1 cellular context compared by ENCODE assay signal in genomic region chr16:4846901-4847773, GRCh38.
A peak's percentile ranks its signal among the peaks of the same experiment; 100 is the strongest.
TF ChIP-seq lines count a peak whose summit lies in the region.

Gene GLYR1, minus strand, starts transcription at chr16:4847288. Its CDS starts 23 bp downstream, at chr16:4847265.
Gene UBN1, plus strand, starts transcription at chr16:4847481. Its CDS starts 5,437 bp downstream, at chr16:4852918.

TF ChIP-seq in K562, 482 proteins besides CTCF, POLR2A, EP300 and RAD21 (continued from another document and continues in another):
- TF ChIP-seq, protein P1, sequence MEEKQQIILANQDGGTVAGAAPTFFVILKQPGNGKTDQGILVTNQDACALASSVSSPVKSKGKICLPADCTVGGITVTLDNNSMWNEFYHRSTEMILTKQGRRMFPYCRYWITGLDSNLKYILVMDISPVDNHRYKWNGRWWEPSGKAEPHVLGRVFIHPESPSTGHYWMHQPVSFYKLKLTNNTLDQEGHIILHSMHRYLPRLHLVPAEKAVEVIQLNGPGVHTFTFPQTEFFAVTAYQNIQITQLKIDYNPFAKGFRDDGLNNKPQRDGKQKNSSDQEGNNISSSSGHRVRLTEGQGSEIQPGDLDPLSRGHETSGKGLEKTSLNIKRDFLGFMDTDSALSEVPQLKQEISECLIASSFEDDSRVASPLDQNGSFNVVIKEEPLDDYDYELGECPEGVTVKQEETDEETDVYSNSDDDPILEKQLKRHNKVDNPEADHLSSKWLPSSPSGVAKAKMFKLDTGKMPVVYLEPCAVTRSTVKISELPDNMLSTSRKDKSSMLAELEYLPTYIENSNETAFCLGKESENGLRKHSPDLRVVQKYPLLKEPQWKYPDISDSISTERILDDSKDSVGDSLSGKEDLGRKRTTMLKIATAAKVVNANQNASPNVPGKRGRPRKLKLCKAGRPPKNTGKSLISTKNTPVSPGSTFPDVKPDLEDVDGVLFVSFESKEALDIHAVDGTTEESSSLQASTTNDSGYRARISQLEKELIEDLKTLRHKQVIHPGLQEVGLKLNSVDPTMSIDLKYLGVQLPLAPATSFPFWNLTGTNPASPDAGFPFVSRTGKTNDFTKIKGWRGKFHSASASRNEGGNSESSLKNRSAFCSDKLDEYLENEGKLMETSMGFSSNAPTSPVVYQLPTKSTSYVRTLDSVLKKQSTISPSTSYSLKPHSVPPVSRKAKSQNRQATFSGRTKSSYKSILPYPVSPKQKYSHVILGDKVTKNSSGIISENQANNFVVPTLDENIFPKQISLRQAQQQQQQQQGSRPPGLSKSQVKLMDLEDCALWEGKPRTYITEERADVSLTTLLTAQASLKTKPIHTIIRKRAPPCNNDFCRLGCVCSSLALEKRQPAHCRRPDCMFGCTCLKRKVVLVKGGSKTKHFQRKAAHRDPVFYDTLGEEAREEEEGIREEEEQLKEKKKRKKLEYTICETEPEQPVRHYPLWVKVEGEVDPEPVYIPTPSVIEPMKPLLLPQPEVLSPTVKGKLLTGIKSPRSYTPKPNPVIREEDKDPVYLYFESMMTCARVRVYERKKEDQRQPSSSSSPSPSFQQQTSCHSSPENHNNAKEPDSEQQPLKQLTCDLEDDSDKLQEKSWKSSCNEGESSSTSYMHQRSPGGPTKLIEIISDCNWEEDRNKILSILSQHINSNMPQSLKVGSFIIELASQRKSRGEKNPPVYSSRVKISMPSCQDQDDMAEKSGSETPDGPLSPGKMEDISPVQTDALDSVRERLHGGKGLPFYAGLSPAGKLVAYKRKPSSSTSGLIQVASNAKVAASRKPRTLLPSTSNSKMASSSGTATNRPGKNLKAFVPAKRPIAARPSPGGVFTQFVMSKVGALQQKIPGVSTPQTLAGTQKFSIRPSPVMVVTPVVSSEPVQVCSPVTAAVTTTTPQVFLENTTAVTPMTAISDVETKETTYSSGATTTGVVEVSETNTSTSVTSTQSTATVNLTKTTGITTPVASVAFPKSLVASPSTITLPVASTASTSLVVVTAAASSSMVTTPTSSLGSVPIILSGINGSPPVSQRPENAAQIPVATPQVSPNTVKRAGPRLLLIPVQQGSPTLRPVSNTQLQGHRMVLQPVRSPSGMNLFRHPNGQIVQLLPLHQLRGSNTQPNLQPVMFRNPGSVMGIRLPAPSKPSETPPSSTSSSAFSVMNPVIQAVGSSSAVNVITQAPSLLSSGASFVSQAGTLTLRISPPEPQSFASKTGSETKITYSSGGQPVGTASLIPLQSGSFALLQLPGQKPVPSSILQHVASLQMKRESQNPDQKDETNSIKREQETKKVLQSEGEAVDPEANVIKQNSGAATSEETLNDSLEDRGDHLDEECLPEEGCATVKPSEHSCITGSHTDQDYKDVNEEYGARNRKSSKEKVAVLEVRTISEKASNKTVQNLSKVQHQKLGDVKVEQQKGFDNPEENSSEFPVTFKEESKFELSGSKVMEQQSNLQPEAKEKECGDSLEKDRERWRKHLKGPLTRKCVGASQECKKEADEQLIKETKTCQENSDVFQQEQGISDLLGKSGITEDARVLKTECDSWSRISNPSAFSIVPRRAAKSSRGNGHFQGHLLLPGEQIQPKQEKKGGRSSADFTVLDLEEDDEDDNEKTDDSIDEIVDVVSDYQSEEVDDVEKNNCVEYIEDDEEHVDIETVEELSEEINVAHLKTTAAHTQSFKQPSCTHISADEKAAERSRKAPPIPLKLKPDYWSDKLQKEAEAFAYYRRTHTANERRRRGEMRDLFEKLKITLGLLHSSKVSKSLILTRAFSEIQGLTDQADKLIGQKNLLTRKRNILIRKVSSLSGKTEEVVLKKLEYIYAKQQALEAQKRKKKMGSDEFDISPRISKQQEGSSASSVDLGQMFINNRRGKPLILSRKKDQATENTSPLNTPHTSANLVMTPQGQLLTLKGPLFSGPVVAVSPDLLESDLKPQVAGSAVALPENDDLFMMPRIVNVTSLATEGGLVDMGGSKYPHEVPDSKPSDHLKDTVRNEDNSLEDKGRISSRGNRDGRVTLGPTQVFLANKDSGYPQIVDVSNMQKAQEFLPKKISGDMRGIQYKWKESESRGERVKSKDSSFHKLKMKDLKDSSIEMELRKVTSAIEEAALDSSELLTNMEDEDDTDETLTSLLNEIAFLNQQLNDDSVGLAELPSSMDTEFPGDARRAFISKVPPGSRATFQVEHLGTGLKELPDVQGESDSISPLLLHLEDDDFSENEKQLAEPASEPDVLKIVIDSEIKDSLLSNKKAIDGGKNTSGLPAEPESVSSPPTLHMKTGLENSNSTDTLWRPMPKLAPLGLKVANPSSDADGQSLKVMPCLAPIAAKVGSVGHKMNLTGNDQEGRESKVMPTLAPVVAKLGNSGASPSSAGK (IDR thresholded peaks at IDR 0.05): 0 out of 2 replicates have a peak, but pooled peaks have one; percentile 13
- TF ChIP-seq ZSCAN29 (IDR thresholded peaks at IDR 0.05) (no peak), FOXJ3 (CRISPR knock-in tag; IDR thresholded peaks at IDR 0.05) (no peak), ZNF644 (tag; IDR thresholded peaks at IDR 0.05; ENCODE audit: low read depth) (no peak), ZNF24 (IDR thresholded peaks at IDR 0.05) (no peak), FOXA3 (CRISPR knock-in tag; conservative IDR thresholded peaks at IDR 0.05 in 1 of 2, IDR thresholded peaks at IDR 0.05 in 1 of 2) (no peak), NONO (IDR thresholded peaks at IDR 0.05; ENCODE audit: low read depth in 2 of 2, low read length in 1 of 2) (peak; percentile 56 to 70; a peak in 3 of 4 replicates), CEBPZ (IDR thresholded peaks at IDR 0.05; ENCODE audit: borderline replicate concordance, low read depth, low read length) (no peak), MEIS2 (IDR thresholded peaks at IDR 0.05; ENCODE audit: partially characterized antibody) (peak; percentile 55), PHTF2 (CRISPR knock-in tag; IDR thresholded peaks at IDR 0.05) (no peak), BMI1 (IDR thresholded peaks at IDR 0.05; ENCODE audit: low read length) (no peak), RBM34 (IDR thresholded peaks at IDR 0.05; ENCODE audit: borderline replicate concordance, insufficient read depth, low read length) (0 out of 2 replicates have a peak, but pooled peaks have one; percentile 28), NCOA4 (IDR thresholded peaks at IDR 0.05; ENCODE audit: partially characterized antibody) (no peak), ZNF445 (CRISPR knock-in tag; IDR thresholded peaks at IDR 0.05; ENCODE audit: low read depth) (no peak), NR4A1 (CRISPR knock-in tag; IDR thresholded peaks at IDR 0.05) (no peak; the same call in 1 of the 2 replicates), NR4A1 (tag; IDR thresholded peaks at IDR 0.05) (no peak), SMAD4 (CRISPR knock-in tag; conservative IDR thresholded peaks at IDR 0.05) (peak; percentile 55), PHF20 (IDR thresholded peaks at IDR 0.05; ENCODE audit: partially characterized antibody) (peak; percentile 87), POLR2AphosphoS2 (IDR thresholded peaks at IDR 0.05; ENCODE audit: low read length) (peak; percentile 72; the same call in 1 of the 2 replicates), TAF1 (IDR thresholded peaks at IDR 0.05; ENCODE audit: control insufficient read depth, extremely low read depth, insufficient read depth, low read length, severe bottlenecking) (peak; percentile 88), NFE2 (IDR thresholded peaks at IDR 0.05; ENCODE audit: low read depth) (no peak), HNRNPLL (IDR thresholded peaks at IDR 0.05; ENCODE audit: low read depth, low read length, poor library complexity, severe bottlenecking) (peak; percentile 49), ZKSCAN1 (IDR thresholded peaks at IDR 0.05; ENCODE audit: low read depth, low read length) (no peak), TGIF2 (CRISPR knock-in tag; IDR thresholded peaks at IDR 0.05) (no peak; the same call in 1 of the 2 replicates)
- TF ChIP-seq, protein P2, sequence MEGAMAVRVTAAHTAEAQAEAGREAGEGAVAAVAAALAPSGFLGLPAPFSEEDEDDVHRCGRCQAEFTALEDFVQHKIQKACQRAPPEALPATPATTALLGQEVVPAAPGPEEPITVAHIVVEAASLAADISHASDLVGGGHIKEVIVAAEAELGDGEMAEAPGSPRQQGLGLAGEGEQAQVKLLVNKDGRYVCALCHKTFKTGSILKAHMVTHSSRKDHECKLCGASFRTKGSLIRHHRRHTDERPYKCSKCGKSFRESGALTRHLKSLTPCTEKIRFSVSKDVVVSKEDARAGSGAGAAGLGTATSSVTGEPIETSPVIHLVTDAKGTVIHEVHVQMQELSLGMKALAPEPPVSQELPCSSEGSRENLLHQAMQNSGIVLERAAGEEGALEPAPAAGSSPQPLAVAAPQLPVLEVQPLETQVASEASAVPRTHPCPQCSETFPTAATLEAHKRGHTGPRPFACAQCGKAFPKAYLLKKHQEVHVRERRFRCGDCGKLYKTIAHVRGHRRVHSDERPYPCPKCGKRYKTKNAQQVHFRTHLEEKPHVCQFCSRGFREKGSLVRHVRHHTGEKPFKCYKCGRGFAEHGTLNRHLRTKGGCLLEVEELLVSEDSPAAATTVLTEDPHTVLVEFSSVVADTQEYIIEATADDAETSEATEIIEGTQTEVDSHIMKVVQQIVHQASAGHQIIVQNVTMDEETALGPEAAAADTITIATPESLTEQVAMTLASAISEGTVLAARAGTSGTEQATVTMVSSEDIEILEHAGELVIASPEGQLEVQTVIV (CRISPR knock-in tag; IDR thresholded peaks at IDR 0.05; ENCODE audit: borderline replicate concordance): no peak
- TF ChIP-seq, protein P3, sequence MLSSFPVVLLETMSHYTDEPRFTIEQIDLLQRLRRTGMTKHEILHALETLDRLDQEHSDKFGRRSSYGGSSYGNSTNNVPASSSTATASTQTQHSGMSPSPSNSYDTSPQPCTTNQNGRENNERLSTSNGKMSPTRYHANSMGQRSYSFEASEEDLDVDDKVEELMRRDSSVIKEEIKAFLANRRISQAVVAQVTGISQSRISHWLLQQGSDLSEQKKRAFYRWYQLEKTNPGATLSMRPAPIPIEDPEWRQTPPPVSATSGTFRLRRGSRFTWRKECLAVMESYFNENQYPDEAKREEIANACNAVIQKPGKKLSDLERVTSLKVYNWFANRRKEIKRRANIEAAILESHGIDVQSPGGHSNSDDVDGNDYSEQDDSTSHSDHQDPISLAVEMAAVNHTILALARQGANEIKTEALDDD (IDR thresholded peaks at IDR 0.05): no peak
- TF ChIP-seq, protein P4, sequence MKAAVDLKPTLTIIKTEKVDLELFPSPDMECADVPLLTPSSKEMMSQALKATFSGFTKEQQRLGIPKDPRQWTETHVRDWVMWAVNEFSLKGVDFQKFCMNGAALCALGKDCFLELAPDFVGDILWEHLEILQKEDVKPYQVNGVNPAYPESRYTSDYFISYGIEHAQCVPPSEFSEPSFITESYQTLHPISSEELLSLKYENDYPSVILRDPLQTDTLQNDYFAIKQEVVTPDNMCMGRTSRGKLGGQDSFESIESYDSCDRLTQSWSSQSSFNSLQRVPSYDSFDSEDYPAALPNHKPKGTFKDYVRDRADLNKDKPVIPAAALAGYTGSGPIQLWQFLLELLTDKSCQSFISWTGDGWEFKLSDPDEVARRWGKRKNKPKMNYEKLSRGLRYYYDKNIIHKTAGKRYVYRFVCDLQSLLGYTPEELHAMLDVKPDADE (conservative IDR thresholded peaks at IDR 0.05; ENCODE audit: control insufficient read depth, low read depth, low read length): peak; percentile 54; the same call in 1 of the 2 replicates
- TF ChIP-seq, protein P5, sequence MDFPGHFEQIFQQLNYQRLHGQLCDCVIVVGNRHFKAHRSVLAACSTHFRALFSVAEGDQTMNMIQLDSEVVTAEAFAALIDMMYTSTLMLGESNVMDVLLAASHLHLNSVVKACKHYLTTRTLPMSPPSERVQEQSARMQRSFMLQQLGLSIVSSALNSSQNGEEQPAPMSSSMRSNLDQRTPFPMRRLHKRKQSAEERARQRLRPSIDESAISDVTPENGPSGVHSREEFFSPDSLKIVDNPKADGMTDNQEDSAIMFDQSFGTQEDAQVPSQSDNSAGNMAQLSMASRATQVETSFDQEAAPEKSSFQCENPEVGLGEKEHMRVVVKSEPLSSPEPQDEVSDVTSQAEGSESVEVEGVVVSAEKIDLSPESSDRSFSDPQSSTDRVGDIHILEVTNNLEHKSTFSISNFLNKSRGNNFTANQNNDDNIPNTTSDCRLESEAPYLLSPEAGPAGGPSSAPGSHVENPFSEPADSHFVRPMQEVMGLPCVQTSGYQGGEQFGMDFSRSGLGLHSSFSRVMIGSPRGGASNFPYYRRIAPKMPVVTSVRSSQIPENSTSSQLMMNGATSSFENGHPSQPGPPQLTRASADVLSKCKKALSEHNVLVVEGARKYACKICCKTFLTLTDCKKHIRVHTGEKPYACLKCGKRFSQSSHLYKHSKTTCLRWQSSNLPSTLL (IDR thresholded peaks at IDR 0.05): no peak
- TF ChIP-seq, protein P6, sequence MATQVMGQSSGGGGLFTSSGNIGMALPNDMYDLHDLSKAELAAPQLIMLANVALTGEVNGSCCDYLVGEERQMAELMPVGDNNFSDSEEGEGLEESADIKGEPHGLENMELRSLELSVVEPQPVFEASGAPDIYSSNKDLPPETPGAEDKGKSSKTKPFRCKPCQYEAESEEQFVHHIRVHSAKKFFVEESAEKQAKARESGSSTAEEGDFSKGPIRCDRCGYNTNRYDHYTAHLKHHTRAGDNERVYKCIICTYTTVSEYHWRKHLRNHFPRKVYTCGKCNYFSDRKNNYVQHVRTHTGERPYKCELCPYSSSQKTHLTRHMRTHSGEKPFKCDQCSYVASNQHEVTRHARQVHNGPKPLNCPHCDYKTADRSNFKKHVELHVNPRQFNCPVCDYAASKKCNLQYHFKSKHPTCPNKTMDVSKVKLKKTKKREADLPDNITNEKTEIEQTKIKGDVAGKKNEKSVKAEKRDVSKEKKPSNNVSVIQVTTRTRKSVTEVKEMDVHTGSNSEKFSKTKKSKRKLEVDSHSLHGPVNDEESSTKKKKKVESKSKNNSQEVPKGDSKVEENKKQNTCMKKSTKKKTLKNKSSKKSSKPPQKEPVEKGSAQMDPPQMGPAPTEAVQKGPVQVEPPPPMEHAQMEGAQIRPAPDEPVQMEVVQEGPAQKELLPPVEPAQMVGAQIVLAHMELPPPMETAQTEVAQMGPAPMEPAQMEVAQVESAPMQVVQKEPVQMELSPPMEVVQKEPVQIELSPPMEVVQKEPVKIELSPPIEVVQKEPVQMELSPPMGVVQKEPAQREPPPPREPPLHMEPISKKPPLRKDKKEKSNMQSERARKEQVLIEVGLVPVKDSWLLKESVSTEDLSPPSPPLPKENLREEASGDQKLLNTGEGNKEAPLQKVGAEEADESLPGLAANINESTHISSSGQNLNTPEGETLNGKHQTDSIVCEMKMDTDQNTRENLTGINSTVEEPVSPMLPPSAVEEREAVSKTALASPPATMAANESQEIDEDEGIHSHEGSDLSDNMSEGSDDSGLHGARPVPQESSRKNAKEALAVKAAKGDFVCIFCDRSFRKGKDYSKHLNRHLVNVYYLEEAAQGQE (CRISPR knock-in tag; IDR thresholded peaks at IDR 0.05; ENCODE audit: low read depth): no peak
